16 cellular contexts compared by ENCODE assay signal in genomic region chr22:48811885-48812284, GRCh38.
"Had no signal": no experiment of that assay in that cellular context is flagged by ENCODE, and none has a peak within 500 bp of the region (broad histone marks: within the 10 kb centered on the region; RNA-seq: fewer than 3 reads in every experiment).

No MANE protein-coding gene starts in this region.

- H3K27ac Mint-ChIP-seq: activated CD4-positive, alpha-beta T cell treated with anti-CD3 and anti-CD28 coated beads, Interleukin-2, amount 10 ng/mL, durations not matched to agents 7 days and 5 days; activated naive CD8-positive, alpha-beta T cell treated with anti-CD3 and anti-CD28 coated beads for 36 hours; neural progenitor cell; stimulated activated naive CD8-positive, alpha-beta T cell treated with anti-CD3 and anti-CD28 coated beads, Interleukin-15, Interleukin-2, amounts not matched to agents 100 ng/mL and 50 ng/mL, for 24 hours had no signal

- H3K4me1 ChIP-seq: body of pancreas, esophagus muscularis mucosa, neural progenitor cell, suprapubic skin had no signal

- H3K4me3 ChIP-seq: body of pancreas, esophagus muscularis mucosa, lung, neural progenitor cell, ovary, suprapubic skin had no signal

- H3K36me3 ChIP-seq: esophagus muscularis mucosa, neural progenitor cell, ovary, suprapubic skin had no signal

- H3K27ac ChIP-seq: body of pancreas, esophagus muscularis mucosa, neural progenitor cell, ovary, suprapubic skin had no signal

- H3K27me3 Mint-ChIP-seq: activated CD4-positive, alpha-beta T cell treated with anti-CD3 and anti-CD28 coated beads, Interleukin-2, amount 10 ng/mL, durations not matched to agents 7 days and 5 days; stimulated activated naive CD8-positive, alpha-beta T cell treated with anti-CD3 and anti-CD28 coated beads, Interleukin-15, Interleukin-2, amounts not matched to agents 100 ng/mL and 50 ng/mL, for 24 hours had no signal

- H3K27me3 ChIP-seq: body of pancreas, neural progenitor cell, ovary had no signal

- H3K36me3 Mint-ChIP-seq: activated naive CD8-positive, alpha-beta T cell treated with anti-CD3 and anti-CD28 coated beads for 36 hours; neural progenitor cell had no signal

- H3K9me3 ChIP-seq: body of pancreas, esophagus muscularis mucosa, ovary, suprapubic skin had no signal

- H3K4me1 Mint-ChIP-seq: activated CD4-positive, alpha-beta T cell treated with anti-CD3 and anti-CD28 coated beads, Interleukin-2, amount 10 ng/mL, durations not matched to agents 7 days and 5 days; activated naive CD8-positive, alpha-beta T cell treated with anti-CD3 and anti-CD28 coated beads for 36 hours; neural progenitor cell had no signal

- H3K9me3 Mint-ChIP-seq: activated CD4-positive, alpha-beta T cell treated with anti-CD3 and anti-CD28 coated beads, Interleukin-2, amount 10 ng/mL, durations not matched to agents 7 days and 5 days; activated naive CD8-positive, alpha-beta T cell treated with anti-CD3 and anti-CD28 coated beads for 36 hours; neural progenitor cell; stimulated activated naive CD8-positive, alpha-beta T cell treated with anti-CD3 and anti-CD28 coated beads, Interleukin-15, Interleukin-2, amounts not matched to agents 100 ng/mL and 50 ng/mL, for 24 hours had no signal

- H3K4me3 Mint-ChIP-seq: activated CD4-positive, alpha-beta T cell treated with anti-CD3 and anti-CD28 coated beads, Interleukin-2, amount 10 ng/mL, durations not matched to agents 7 days and 5 days; activated naive CD8-positive, alpha-beta T cell treated with anti-CD3 and anti-CD28 coated beads for 36 hours; neural progenitor cell; stimulated activated naive CD8-positive, alpha-beta T cell treated with anti-CD3 and anti-CD28 coated beads, Interleukin-15, Interleukin-2, amounts not matched to agents 100 ng/mL and 50 ng/mL, for 24 hours had no signal

- DNase-seq: activated CD4-positive, alpha-beta T cell treated with anti-CD3 and anti-CD28 coated beads, Interleukin-2, amount 10 ng/mL, durations not matched to agents 7 days and 5 days; activated CD4-positive, CD25-positive, alpha-beta regulatory T cell; activated gamma-delta T cell treated with Interleukin-2 at 50 U/mL for 16 hours; activated naive CD8-positive, alpha-beta T cell treated with anti-CD3 and anti-CD28 coated beads for 36 hours; amygdala; body of pancreas; caudate nucleus; islet precursor cell; midbrain; ovary; trophoblast cell had no signal
